In genomic region chr5:108727639-108728565, GRCh38 we compare ENCODE assay signal across 8 cellular contexts. TPM values are rescaled to one million over a fixed set of nuclear protein-coding genes. Genes with fewer than 3 reads are reported as not detected.
DNase-seq lines count a peak whose midpoint lies in the region; ATAC-seq, FAIRE-seq and TF ChIP-seq lines count a peak whose summit lies in the region.

No MANE protein-coding gene starts in this region.

- H3K4me3 ChIP-seq in AG09309 (ENCODE audit: control insufficient read depth, low read depth, low read length) (peak overlapping the region; percentile 80), WI38 (ENCODE audit: low read depth, low read length) (peak overlapping the region; percentile 76), small intestine (ENCODE audit: low read depth in 1 of 2, low read length in 2 of 2) (peak overlapping the region; percentile 72 to 97)

- H3K4me1 ChIP-seq in small intestine (ENCODE audit: control insufficient read depth in 2 of 2, insufficient read depth in 1 of 2, low read depth in 1 of 2, low read length in 1 of 2), result peaks cover 2 to 3% of the 10 kb centered on the region in 2 donors

- FAIRE-seq in small intestine (lab: Jason Lieb, UNC), result no peak

- peak overlapping the region; percentile 97 to 98 for H3K27ac ChIP-seq in small intestine (ENCODE audit: low read depth in 1 of 2, low read length in 1 of 2)

- H3K9me3 ChIP-seq in small intestine (ENCODE audit: control insufficient read depth, low read depth), result no peaks in the 10 kb centered on the region

- 1% methylated on average over 57 to 61 of the region's 61 CpGs for whole genome bisulfite sequencing in small intestine, 3 donors

- ATAC-seq in GM18870 (IDR thresholded peaks at IDR 0.05; ENCODE audit: unreplicated experiment) (peak; percentile 50), HG03095 (IDR thresholded peaks at IDR 0.05; ENCODE audit: unreplicated experiment) (peak; percentile 70)

- peak; percentile 68 for DNase-seq in AG09309 (ENCODE audit: low read depth)
- peak; percentile 77 for DNase-seq in NCI-H2196 treated with DMSO at 0.1 percent for 48 hours (lab: John Stamatoyannopoulos, UW; ENCODE audit: unreplicated experiment)
- DNase-seq in cerebellar cortex (ENCODE audit: low spot score), result peak; percentile 80
- DNase-seq in inferior parietal cortex (ENCODE audit: extremely low spot score), result peak; percentile 76
- DNase-seq in small intestine, result peak; percentile 92

- H3K27me3 ChIP-seq in small intestine (ENCODE audit: control insufficient read depth in 2 of 2, insufficient read depth in 2 of 2, low read length in 2 of 2), result no peaks in the 10 kb centered on the region

- no peaks in the 10 kb centered on the region for H3K36me3 ChIP-seq in small intestine (ENCODE audit: control insufficient read depth in 2 of 2, insufficient read depth in 2 of 2, low read length in 2 of 2)

- no peak for TF ChIP-seq CTCF in AG09309 (IDR thresholded peaks at IDR 0.05; ENCODE audit: control insufficient read depth, insufficient read depth, low read depth, low read length, missing control alignments)
- TF ChIP-seq CTCF in WI38 (IDR thresholded peaks at IDR 0.05; ENCODE audit: low read depth, low read length), result no peak

RNA-seq across cellular contexts. Expression of gene FER, which starts 19.8 kb away (rescaled TPM):
- 1 to 10 TPM; 1.1 to 2.9 (median 1.8) TPM for polyA plus RNA-seq in small intestine

Comparison
In these comparisons a context has a peak if more than half of its experiments do, and no peak if none do; other contexts are left out.
1. Peak in every context shown above with its lines: DNase-seq, ATAC-seq, H3K4me3 ChIP-seq and H3K27ac ChIP-seq.